In genomic region chr10:59536151-59536550, GRCh38 we compare ENCODE assay signal across 9 cellular contexts.
DNase-seq lines count a peak whose midpoint lies in the region; ATAC-seq and TF ChIP-seq lines count a peak whose summit lies in the region.
"Had no signal": no experiment of that assay in that cellular context is flagged by ENCODE, and none has a peak within 500 bp of the region (broad histone marks: within the 10 kb centered on the region; RNA-seq: fewer than 3 reads in every experiment).

No MANE protein-coding gene starts in this region.

- H3K4me3 Mint-ChIP-seq in natural killer cell treated with Interleukin-12 subunit alpha and Interleukin-12 subunit beta and Interleukin-15 and Interleukin-18, amount 100 ng/mL, for 72 hours, result no peak overlapping the region
- H3K4me3 Mint-ChIP-seq in effector memory CD8-positive, alpha-beta T cell, result no peak overlapping the region

- peak; percentile 63 for DNase-seq in Daoy (ENCODE audit: low read depth)
- peak; percentile 11 for DNase-seq in SW480 (ENCODE audit: low spot score)
- peak; percentile 16 to 62 for DNase-seq in foreskin keratinocyte
- peak; percentile 72 for DNase-seq in renal cortical epithelial cell (ENCODE audit: low read depth)
- no peak for DNase-seq in natural killer cell treated with Interleukin-12 subunit alpha and Interleukin-12 subunit beta and Interleukin-15 and Interleukin-18, amount 100 ng/mL, for 72 hours (ENCODE audit: low spot score)
- no peak for DNase-seq in activated T-cell treated with anti-CD3 and anti-CD28 coated beads, Interleukin-2, amount 50 U/mL, for 1 hour
- no peak for DNase-seq in stimulated activated naive CD8-positive, alpha-beta T cell treated with anti-CD3 and anti-CD28 coated beads, Interleukin-15, Interleukin-2, amounts not matched to agents 100 U/mL and 50 U/mL, for 24 hours
- DNase-seq in effector memory CD8-positive, alpha-beta T cell, result no peak
- DNase-seq: NCI-H1092 had no signal

- no peaks in the 10 kb centered on the region for H3K4me1 Mint-ChIP-seq in natural killer cell treated with Interleukin-12 subunit alpha and Interleukin-12 subunit beta and Interleukin-15 and Interleukin-18, amount 100 ng/mL, for 72 hours (ENCODE audit: low read depth in 2 of 2)
- H3K4me1 Mint-ChIP-seq in effector memory CD8-positive, alpha-beta T cell (ENCODE audit: low read depth in 2 of 2), result no peaks in the 10 kb centered on the region

- no peaks in the 10 kb centered on the region for H3K27me3 ChIP-seq in foreskin keratinocyte

- H3K27ac ChIP-seq in foreskin keratinocyte, result no peak overlapping the region

- no peak overlapping the region for H3K27ac Mint-ChIP-seq in natural killer cell treated with Interleukin-12 subunit alpha and Interleukin-12 subunit beta and Interleukin-15 and Interleukin-18, amount 100 ng/mL, for 72 hours
- no peak overlapping the region for H3K27ac Mint-ChIP-seq in effector memory CD8-positive, alpha-beta T cell

- ATAC-seq in foreskin keratinocyte, result peak; percentile 96
- ATAC-seq in natural killer cell treated with Interleukin-12 subunit alpha and Interleukin-12 subunit beta and Interleukin-15 and Interleukin-18, amount 100 ng/mL, for 72 hours, result no peak
- ATAC-seq in stimulated activated naive CD8-positive, alpha-beta T cell treated with anti-CD3 and anti-CD28 coated beads, Interleukin-15, Interleukin-2, amounts not matched to agents 100 U/mL and 50 U/mL, for 24 hours, result no peak
- no peak for ATAC-seq in effector memory CD8-positive, alpha-beta T cell (replicated peaks)

- TF ChIP-seq CTCF in foreskin keratinocyte (conservative IDR thresholded peaks at IDR 0.05), result no peak

- H3K36me3 Mint-ChIP-seq in natural killer cell treated with Interleukin-12 subunit alpha and Interleukin-12 subunit beta and Interleukin-15 and Interleukin-18, amount 100 ng/mL, for 72 hours, result no peaks in the 10 kb centered on the region
- no peaks in the 10 kb centered on the region for H3K36me3 Mint-ChIP-seq in effector memory CD8-positive, alpha-beta T cell (ENCODE audit: insufficient read depth)

- no peaks in the 10 kb centered on the region for H3K27me3 Mint-ChIP-seq in natural killer cell treated with Interleukin-12 subunit alpha and Interleukin-12 subunit beta and Interleukin-15 and Interleukin-18, amount 100 ng/mL, for 72 hours
- H3K27me3 Mint-ChIP-seq in effector memory CD8-positive, alpha-beta T cell, result no peaks in the 10 kb centered on the region

- H3K9me3 Mint-ChIP-seq in natural killer cell treated with Interleukin-12 subunit alpha and Interleukin-12 subunit beta and Interleukin-15 and Interleukin-18, amount 100 ng/mL, for 72 hours, result peaks cover 6% of the 10 kb centered on the region
- H3K9me3 Mint-ChIP-seq in effector memory CD8-positive, alpha-beta T cell, result peaks cover 4 to 10% of the 10 kb centered on the region in 2 donors

- H3K4me1 ChIP-seq in foreskin keratinocyte, result no peaks in the 10 kb centered on the region

Comparison
In these comparisons a context has a peak if more than half of its experiments do, and no peak if none do; other contexts are left out.
1. DNase-seq: peak in Daoy (single experiment), SW480 (single experiment), foreskin keratinocyte (2 of 2) and renal cortical epithelial cell (single experiment); none in natural killer cell treated with Interleukin-12 subunit alpha and Interleukin-12 subunit beta and Interleukin-15 and Interleukin-18, amount 100 ng/mL, for 72 hours (single experiment), activated T-cell treated with anti-CD3 and anti-CD28 coated beads, Interleukin-2, amount 50 U/mL, for 1 hour (single experiment), stimulated activated naive CD8-positive, alpha-beta T cell treated with anti-CD3 and anti-CD28 coated beads, Interleukin-15, Interleukin-2, amounts not matched to agents 100 U/mL and 50 U/mL, for 24 hours (single experiment) and effector memory CD8-positive, alpha-beta T cell (0 of 3).